In the genomic region with DNA sequence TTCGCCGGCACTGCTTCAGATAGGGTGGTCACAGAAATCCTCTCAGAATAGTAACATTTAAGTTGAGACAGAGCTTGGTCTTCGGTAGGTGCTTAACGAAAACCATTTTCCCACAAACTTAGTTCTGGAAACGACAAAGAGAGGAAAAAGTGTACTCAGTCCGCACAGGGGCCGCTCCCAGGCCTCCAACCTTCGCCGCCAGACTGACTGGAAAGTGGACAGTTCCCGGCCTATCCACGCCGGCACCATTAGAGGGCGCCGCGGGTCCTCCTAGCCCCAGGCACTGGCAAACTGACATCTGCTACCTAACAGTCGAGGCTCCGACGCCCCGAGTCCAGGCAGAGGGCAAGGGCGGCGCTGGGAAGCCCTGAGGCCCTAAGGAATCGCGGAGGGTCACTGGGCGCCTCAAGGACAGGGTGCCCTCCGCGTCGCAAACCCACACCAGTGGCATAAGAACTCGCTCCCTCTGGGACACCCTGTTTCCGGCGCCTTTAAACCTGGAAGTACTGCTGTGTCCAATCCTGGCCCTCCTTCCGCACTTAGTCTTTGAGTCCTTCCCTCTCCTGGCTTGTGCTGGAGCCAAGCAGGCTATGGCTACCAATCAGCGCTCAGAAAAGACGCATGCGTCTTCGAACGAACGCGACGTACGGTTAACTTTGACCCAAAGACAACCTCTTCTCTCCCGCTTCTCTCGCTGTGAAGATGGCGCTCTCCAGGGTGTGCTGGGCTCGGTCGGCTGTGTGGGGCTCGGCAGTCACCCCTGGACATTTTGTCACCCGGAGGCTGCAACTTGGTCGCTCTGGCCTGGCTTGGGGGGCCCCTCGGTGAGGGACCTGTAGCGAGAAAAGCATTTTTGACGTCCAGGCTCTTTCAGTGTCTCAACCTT, we compare ENCODE assay signal across 8 cellular contexts. TPM values are rescaled to one million over a fixed set of nuclear protein-coding genes. Genes with fewer than 3 reads are reported as not detected.
DNase-seq lines count a peak whose midpoint lies in the region; ATAC-seq and TF ChIP-seq lines count a peak whose summit lies in the region.

A gene with protein sequence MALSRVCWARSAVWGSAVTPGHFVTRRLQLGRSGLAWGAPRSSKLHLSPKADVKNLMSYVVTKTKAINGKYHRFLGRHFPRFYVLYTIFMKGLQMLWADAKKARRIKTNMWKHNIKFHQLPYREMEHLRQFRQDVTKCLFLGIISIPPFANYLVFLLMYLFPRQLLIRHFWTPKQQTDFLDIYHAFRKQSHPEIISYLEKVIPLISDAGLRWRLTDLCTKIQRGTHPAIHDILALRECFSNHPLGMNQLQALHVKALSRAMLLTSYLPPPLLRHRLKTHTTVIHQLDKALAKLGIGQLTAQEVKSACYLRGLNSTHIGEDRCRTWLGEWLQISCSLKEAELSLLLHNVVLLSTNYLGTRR (plus strand): TSS at position 673 of the 886 bp plus-strand sequence. CDS start 30 bp downstream, at position 703.

- no peaks in the 10 kb centered on the region for H3K9me3 ChIP-seq in PC-3 (ENCODE audit: low read length)

- peaks cover 7% of the 10 kb centered on the region; the same call in 1 of the 2 replicates for H3K36me3 ChIP-seq in PC-3 (ENCODE audit: low read depth, low read length)

- TF ChIP-seq CTCF in PC-3 (conservative IDR thresholded peaks at IDR 0.05; ENCODE audit: low read depth, low read length) (peak; percentile 93), epithelial cell of proximal tubule (conservative IDR thresholded peaks at IDR 0.05; ENCODE audit: low read depth, low read length) (peak; percentile 91)

- H3K4me1 ChIP-seq in PC-3 (ENCODE audit: insufficient read depth, low read length): peaks cover 12% of the 10 kb centered on the region

- ATAC-seq in GM21619 (IDR thresholded peaks at IDR 0.05; ENCODE audit: unreplicated experiment) (peak; percentile 94), PC-3 (peak; percentile 99)

- H3K9me2 ChIP-seq in PC-3 (replicated peaks; ENCODE audit: low read length): no peaks in the 10 kb centered on the region

- peak within 1 kb of the TSS; percentile 94 for H3K9ac ChIP-seq in PC-3 (ENCODE audit: low read length)

- peak within 1 kb of the TSS; percentile 95 for H3K4me2 ChIP-seq in PC-3 (ENCODE audit: low read length)

- intact Hi-C loops in PC-3 (cut with micrococcal nuclease): loop anchor here (5.0 kb wide), 2 partner anchors 219 to 294 kb away; no protein-coding TSS in a partner anchor

- CTCF ChIA-PET in PC-3 (lab: Charles Lee): no interaction called here

- peaks cover 32% of the 10 kb centered on the region for H3K79me2 ChIP-seq in PC-3 (ENCODE audit: low read length)

- no peaks in the 10 kb centered on the region for H3F3A ChIP-seq in PC-3 (ENCODE audit: low read length, unreplicated experiment)

- H3K27me3 ChIP-seq in PC-3 (ENCODE audit: low read length): no peaks in the 10 kb centered on the region

- DNase-seq in DMS53 treated with DMSO at 0.1 percent for 48 hours (lab: John Stamatoyannopoulos, UW; ENCODE audit: unreplicated experiment): peak; percentile 97
- peak; percentile 99 for DNase-seq in Jurkat, Clone E6-1 (ENCODE audit: low read depth, low spot score)
- DNase-seq in PC-3: peak; percentile 99
- DNase-seq in activated T-cell treated with anti-CD3 and anti-CD28 coated beads for 48 hours (ENCODE audit: low read depth): peak; percentile 82
- DNase-seq in epithelial cell of proximal tubule (ENCODE audit: low read depth): peak; percentile 92
- DNase-seq in mucosa of gallbladder (ENCODE audit: low spot score): peak; percentile 97
- peak; percentile 85 for DNase-seq in stimulated activated CD8-positive, alpha-beta memory T cell treated with anti-CD3 and anti-CD28 coated beads, Interleukin-4, amount 100 ng/mL, for 4 hours (ENCODE audit: low read depth in 2 of 2, low spot score in 1 of 2)

- TSS peak; percentile 90 for BruUV-seq in PC-3 (replicated peaks; lab: Mats Ljungman, UMichigan)

- peak within 1 kb of the TSS; percentile 79 for H3K27ac ChIP-seq in PC-3 (ENCODE audit: low read length)

- H2AFZ ChIP-seq in PC-3 (ENCODE audit: low read length): peak within 1 kb of the TSS; percentile 92

- no peaks in the 10 kb centered on the region for H4K20me1 ChIP-seq in PC-3 (ENCODE audit: low read length)

- POLR2A ChIA-PET in PC-3 (lab: Charles Lee; ENCODE audit: unreplicated experiment): interaction anchor here (1.0 kb wide), 1 partner anchor 293 kb away, joined by 4 read pairs; no protein-coding TSS in a partner anchor

- H3K4me3 ChIP-seq in Jurkat, Clone E6-1 (ENCODE audit: low read length): peak within 1 kb of the TSS; percentile 90
- peak within 1 kb of the TSS; percentile 88 for H3K4me3 ChIP-seq in PC-3 (ENCODE audit: low read length)
- H3K4me3 ChIP-seq in epithelial cell of proximal tubule (ENCODE audit: low read depth, low read length): peak within 1 kb of the TSS; percentile 84

RNA-seq across cellular contexts. Expression of the gene that starts here (rescaled TPM):
- polyA plus RNA-seq in Jurkat, Clone E6-1 (2012; ENCODE audit: insufficient read depth, insufficient read length): 67.5 TPM
- total RNA-seq in PC-3 (2014; rRNA removed) (46.9 and 47.1 TPM in 2 replicates), epithelial cell of proximal tubule (20.3 and 29.2 TPM in 2 replicates), mucosa of gallbladder (64.0 TPM)

Comparison
In these comparisons a context has a peak if more than half of its experiments do, and no peak if none do; other contexts are left out.
1. Peak in every context shown above with its lines: DNase-seq, ATAC-seq, H3K4me3 ChIP-seq and H3K27ac ChIP-seq.